In genomic region chr17:76266244-76266938, GRCh38 we compare ENCODE assay signal across 8 cellular contexts. TPM values are rescaled to one million over a fixed set of nuclear protein-coding genes. Genes with fewer than 3 reads are reported as not detected.
A peak's percentile ranks its signal among the peaks of the same experiment; 100 is the strongest.
DNase-seq lines count a peak whose midpoint lies in the region; ATAC-seq and TF ChIP-seq lines count a peak whose summit lies in the region.

No MANE protein-coding gene starts in this region.

- peak overlapping the region; percentile 60 for H3K9ac ChIP-seq in HUES64 (ENCODE audit: low read depth, low read length)

- intact Hi-C loops in CD14-positive monocyte (cut with micrococcal nuclease) = loop anchor here in 1 of 2 donors (5.0 to 10.0 kb wide), 5 partner anchors 34 to 492 kb away; partner anchors contain the start of genes EXOC7, MFSD11 and SRSF2

- H3K4me3 ChIP-seq in HUES64 (ENCODE audit: low read length) = peak overlapping the region; percentile 78

- peaks cover 76% of the 10 kb centered on the region for H3K4me1 Mint-ChIP-seq in CD14-positive monocyte
- peaks cover 70% of the 10 kb centered on the region for H3K4me1 Mint-ChIP-seq in activated naive CD8-positive, alpha-beta T cell treated with anti-CD3 and anti-CD28 coated beads, Interleukin-2, amount 50 U/mL, for 24 hours
- peaks cover 71% of the 10 kb centered on the region for H3K4me1 Mint-ChIP-seq in stimulated activated naive CD8-positive, alpha-beta T cell treated with anti-CD3 and anti-CD28 coated beads, Interleukin-15, amount 100 ng/mL, for 72 hours

- no peaks in the 10 kb centered on the region for H3K36me3 ChIP-seq in HUES64 (ENCODE audit: insufficient read depth, low read length)

- H3K27me3 Mint-ChIP-seq in CD14-positive monocyte (ENCODE audit: low read depth in 3 of 3) = peaks cover 0 to 5% (median 0%) of the 10 kb centered on the region in 3 donors
- H3K27me3 Mint-ChIP-seq in activated naive CD8-positive, alpha-beta T cell treated with anti-CD3 and anti-CD28 coated beads, Interleukin-2, amount 50 U/mL, for 24 hours = no peaks in the 10 kb centered on the region
- H3K27me3 Mint-ChIP-seq in stimulated activated naive CD8-positive, alpha-beta T cell treated with anti-CD3 and anti-CD28 coated beads, Interleukin-15, amount 100 ng/mL, for 72 hours = no peaks in the 10 kb centered on the region

- 19% methylated on average over 6 of the region's 12 CpGs for WGBS in HUES64

- peaks cover 33% of the 10 kb centered on the region for H3K4me1 ChIP-seq in HUES64 (ENCODE audit: insufficient read depth, low read length)

- TF ChIP-seq CTCF in CD14-positive monocyte (IDR thresholded peaks at IDR 0.05) (no peak), GM20000 (IDR thresholded peaks at IDR 0.05; ENCODE audit: extremely low read depth, missing control alignments) (no peak)

- no peaks in the 10 kb centered on the region for H3K27me3 ChIP-seq in HUES64 (ENCODE audit: insufficient read depth, low read length)

- H3K27ac Mint-ChIP-seq in CD14-positive monocyte = peak overlapping the region; percentile 95 to 98 (median 96)
- peak overlapping the region; percentile 98 for H3K27ac Mint-ChIP-seq in activated naive CD8-positive, alpha-beta T cell treated with anti-CD3 and anti-CD28 coated beads, Interleukin-2, amount 50 U/mL, for 24 hours
- H3K27ac Mint-ChIP-seq in stimulated activated naive CD8-positive, alpha-beta T cell treated with anti-CD3 and anti-CD28 coated beads, Interleukin-15, amount 100 ng/mL, for 72 hours = peak overlapping the region; percentile 99 to 100

- no peaks in the 10 kb centered on the region for H3K9me3 Mint-ChIP-seq in CD14-positive monocyte
- H3K9me3 Mint-ChIP-seq in activated naive CD8-positive, alpha-beta T cell treated with anti-CD3 and anti-CD28 coated beads, Interleukin-2, amount 50 U/mL, for 24 hours = no peaks in the 10 kb centered on the region
- H3K9me3 Mint-ChIP-seq in stimulated activated naive CD8-positive, alpha-beta T cell treated with anti-CD3 and anti-CD28 coated beads, Interleukin-15, amount 100 ng/mL, for 72 hours = no peaks in the 10 kb centered on the region

- ATAC-seq in activated naive CD8-positive, alpha-beta T cell treated with anti-CD3 and anti-CD28 coated beads, Interleukin-2, amount 50 U/mL, for 24 hours = no peak
- ATAC-seq in stimulated activated naive CD8-positive, alpha-beta T cell treated with anti-CD3 and anti-CD28 coated beads, Interleukin-15, amount 100 ng/mL, for 72 hours = no peak
- ATAC-seq in HG02623 (IDR thresholded peaks at IDR 0.05; ENCODE audit: unreplicated experiment) = no peak

- peak overlapping the region; percentile 92 to 96 for H3K4me3 Mint-ChIP-seq in CD14-positive monocyte
- H3K4me3 Mint-ChIP-seq in activated naive CD8-positive, alpha-beta T cell treated with anti-CD3 and anti-CD28 coated beads, Interleukin-2, amount 50 U/mL, for 24 hours = peak overlapping the region; percentile 87
- H3K4me3 Mint-ChIP-seq in stimulated activated naive CD8-positive, alpha-beta T cell treated with anti-CD3 and anti-CD28 coated beads, Interleukin-15, amount 100 ng/mL, for 72 hours = peak overlapping the region; percentile 93

- H3K27ac ChIP-seq in HUES64 (ENCODE audit: low read depth, low read length) = peak overlapping the region; percentile 21

- DNase-seq in CD14-positive monocyte (ENCODE audit: low spot score) = no peak
- peak; percentile 30 for DNase-seq in activated naive CD8-positive, alpha-beta T cell treated with anti-CD3 and anti-CD28 coated beads, Interleukin-2, amount 50 U/mL, for 24 hours
- peak; percentile 68 for DNase-seq in islet precursor cell
- peak; percentile 34 to 47 for DNase-seq in stimulated activated naive CD8-positive, alpha-beta T cell treated with anti-CD3 and anti-CD28 coated beads, Interleukin-15, amount 100 ng/mL, for 72 hours
- no peak for DNase-seq in SIG-M5 treated with dmso at 0.1 percent for 504 hours (lab: John Stamatoyannopoulos, UW; ENCODE audit: unreplicated experiment)
- no peak for DNase-seq in GM20000 (ENCODE audit: low spot score)

- H3K36me3 Mint-ChIP-seq in CD14-positive monocyte = peaks cover 24 to 30% of the 10 kb centered on the region in 2 donors
- peaks cover 45% of the 10 kb centered on the region for H3K36me3 Mint-ChIP-seq in activated naive CD8-positive, alpha-beta T cell treated with anti-CD3 and anti-CD28 coated beads, Interleukin-2, amount 50 U/mL, for 24 hours (ENCODE audit: low read depth)

- no peaks in the 10 kb centered on the region for H3K9me3 ChIP-seq in HUES64 (ENCODE audit: insufficient read depth, low read depth, low read length)

RNA-seq across cellular contexts. Expression of gene UBALD2, which starts 1.2 kb away (rescaled TPM):
- polyA plus RNA-seq in CD14-positive monocyte = 1 to 10 TPM; 1.4 to 2.2 TPM
- 15.2 TPM for polyA plus RNA-seq in HUES64 (2013, experiment 1 of 2)
- 22.7 TPM for polyA plus RNA-seq in HUES64 (2013, experiment 2 of 2)

RNA-seq across cellular contexts. Expression of gene RNF157, which starts 26.1 kb away (rescaled TPM):
- polyA plus RNA-seq in CD14-positive monocyte = not detected
- 5.7 TPM for polyA plus RNA-seq in HUES64 (2013, experiment 1 of 2)
- polyA plus RNA-seq in HUES64 (2013, experiment 2 of 2) = 11.3 TPM

RNA-seq across cellular contexts. Expression of gene QRICH2, which starts 41.7 kb away (rescaled TPM):
- under 1 TPM in 1 of 2 donors, not detected in 1; 0.04 TPM for polyA plus RNA-seq in CD14-positive monocyte
- 1.9 TPM for polyA plus RNA-seq in HUES64 (2013, experiment 1 of 2)
- polyA plus RNA-seq in HUES64 (2013, experiment 2 of 2) = 1.3 TPM

Comparison
In these comparisons a context has a peak if more than half of its experiments do, and no peak if none do; other contexts are left out.
1. DNase-seq: peak in activated naive CD8-positive, alpha-beta T cell treated with anti-CD3 and anti-CD28 coated beads, Interleukin-2, amount 50 U/mL, for 24 hours (single experiment), islet precursor cell (single experiment) and stimulated activated naive CD8-positive, alpha-beta T cell treated with anti-CD3 and anti-CD28 coated beads, Interleukin-15, amount 100 ng/mL, for 72 hours (2 of 2); none in CD14-positive monocyte (single experiment), SIG-M5 treated with dmso at 0.1 percent for 504 hours (single experiment) and GM20000 (single experiment).
2. Peak in every context shown above with its lines, with median percentiles within 50 percentile points of each other: H3K27ac Mint-ChIP-seq and H3K4me3 Mint-ChIP-seq.